Comparison of ENCODE assay signal across 8 cellular contexts in genomic region chr1:165408518-165408917, GRCh38. TPM values are rescaled to one million over a fixed set of nuclear protein-coding genes. Genes with fewer than 3 reads are reported as not detected.
DNase-seq lines count a peak whose midpoint lies in the region; ATAC-seq and TF ChIP-seq lines count a peak whose summit lies in the region.

No MANE protein-coding gene starts in this region.

- no peak overlapping the region for H3K27ac ChIP-seq in transverse colon

- no peak overlapping the region for H3K9ac ChIP-seq in Loucy (ENCODE audit: low read depth, low read length, poor library complexity, severe bottlenecking)

- in situ Hi-C loops in transverse colon (cut with MboI; ENCODE audit: low pct_ligation_motif_present in 1 of 4, low pct_unique_long_range_greater_than_20kb in 1 of 4, low sequenced_read_pairs in 3 of 4) = no loop called here

- peak; percentile 19 for DNase-seq in NCI-H1436 (lab: John Stamatoyannopoulos, UW)
- DNase-seq in NCI-H1436 treated with DMSO at 0.1 percent for 48 hours (lab: John Stamatoyannopoulos, UW) = no peak
- DNase-seq in SW480 (ENCODE audit: low spot score) = peak; percentile 82
- peak; percentile 80 for DNase-seq in iPS-NIHi7 (ENCODE audit: extremely low spot score)
- DNase-seq in transverse colon = no peak

- no peaks in the 10 kb centered on the region for H3F3A ChIP-seq in Loucy (ENCODE audit: low read depth)

- no peaks in the 10 kb centered on the region for H3K9me2 ChIP-seq in Loucy (replicated peaks; ENCODE audit: low read depth, low read length)

- H3K27me3 ChIP-seq in Loucy (ENCODE audit: insufficient read depth, low read length, poor library complexity, severe bottlenecking) = no peaks in the 10 kb centered on the region
- H3K27me3 ChIP-seq in transverse colon = peaks cover 5% of the 10 kb centered on the region

- H3K9me3 ChIP-seq in Loucy (ENCODE audit: insufficient read depth, low read depth, low read length) (no peaks in the 10 kb centered on the region), transverse colon (no peaks in the 10 kb centered on the region)

- no peaks in the 10 kb centered on the region for H4K20me1 ChIP-seq in Loucy (ENCODE audit: insufficient read depth, low read length, poor library complexity, severe bottlenecking)

- TF ChIP-seq EP300 in transverse colon (IDR thresholded peaks at IDR 0.05; ENCODE audit: low read depth) = no peak

- H3K4me1 ChIP-seq in Loucy (ENCODE audit: insufficient read depth, low read length, poor library complexity, severe bottlenecking) = no peaks in the 10 kb centered on the region
- H3K4me1 ChIP-seq in transverse colon = no peaks in the 10 kb centered on the region

- intact Hi-C loops in transverse colon (cut with DNase I; ENCODE audit: low total_unique reads) = no loop called here

- H3K36me3 ChIP-seq in Loucy (ENCODE audit: insufficient read depth, low read length) (no peaks in the 10 kb centered on the region), transverse colon (no peaks in the 10 kb centered on the region)

- no peak overlapping the region for H3K4me2 ChIP-seq in Loucy (ENCODE audit: low read depth, low read length, poor library complexity, severe bottlenecking)

- H3K79me2 ChIP-seq in Loucy (ENCODE audit: insufficient read depth, low read length) = no peaks in the 10 kb centered on the region

- H2AFZ ChIP-seq in Loucy (ENCODE audit: low read length) = no peak overlapping the region

- no peak for TF ChIP-seq POLR2A in transverse colon (IDR thresholded peaks at IDR 0.05)

- TF ChIP-seq CTCF in Loucy (conservative IDR thresholded peaks at IDR 0.05; ENCODE audit: low read length) (peak; percentile 64), transverse colon (IDR thresholded peaks at IDR 0.05) (peak in 1 of 5 experiments; percentile 8)

- H3K4me3 ChIP-seq in Loucy (ENCODE audit: low read length, poor library complexity, severe bottlenecking) (no peak overlapping the region), transverse colon (no peak overlapping the region)

- ATAC-seq in activated CD4-positive, CD25-positive, alpha-beta regulatory T cell treated with anti-CD3 and anti-CD28 coated beads, Interleukin-2, amount 50 U/mL, for 24 hours = no peak
- ATAC-seq in HG02938 (IDR thresholded peaks at IDR 0.05; ENCODE audit: unreplicated experiment) = no peak

- 38% methylated on average over 6 of the region's 6 CpGs for WGBS in transverse colon (ENCODE audit: low coverage in 1 of 2), 2 donors

RNA-seq across cellular contexts. Expression of gene RXRG, which starts 36.4 kb away (rescaled TPM):
- total RNA-seq in transverse colon = under 1 TPM in 1 of 4 donors, not detected in 3; 0.96 TPM

RNA-seq across cellular contexts. Expression of gene LMX1A, which starts 52.0 kb away (rescaled TPM):
- under 1 TPM in 2 of 4 donors, not detected in 2; 0.41 to 0.79 TPM for total RNA-seq in transverse colon

Comparison
In these comparisons a context has a peak if more than half of its experiments do, and no peak if none do; other contexts are left out.
1. DNase-seq: peak in NCI-H1436 (single experiment), SW480 (single experiment) and iPS-NIHi7 (single experiment); none in NCI-H1436 treated with DMSO at 0.1 percent for 48 hours (single experiment) and transverse colon (single experiment).